In the genomic region with DNA sequence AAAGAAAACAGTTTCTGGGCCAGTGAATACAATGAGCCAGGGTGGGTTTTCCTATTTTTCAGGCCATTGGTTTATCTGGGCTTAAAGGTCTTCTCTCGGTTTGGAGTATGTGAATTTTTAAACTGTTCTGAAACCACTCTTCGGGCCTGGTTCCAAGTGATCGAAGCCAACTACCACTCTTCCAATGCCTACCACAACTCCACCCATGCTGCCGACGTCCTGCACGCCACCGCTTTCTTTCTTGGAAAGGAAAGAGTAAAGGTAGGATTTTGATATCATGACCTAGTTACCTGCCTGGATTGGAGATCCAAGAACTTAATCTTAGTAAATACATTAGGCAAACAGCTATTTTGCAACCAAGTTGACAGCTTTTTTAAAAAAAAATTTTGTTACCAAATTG, we compare ENCODE assay signal across 5 cellular contexts.
"Had no signal": no experiment of that assay in that cellular context is flagged by ENCODE, and none has a peak within 500 bp of the region (broad histone marks: within the 10 kb centered on the region; RNA-seq: fewer than 3 reads in every experiment).

No MANE protein-coding gene starts in this region.

- ATAC-seq: K562 had no signal

- DNase-seq: IMR-90, KBM-7 had no signal

- FAIRE-seq: HTR-8/SVneo, K562 had no signal

- H3K4me3 ChIP-seq: K562 had no signal

- H3K27ac ChIP-seq: HL-60 had no signal
